In genomic region chr2:70685771-70686171, GRCh38 we compare ENCODE assay signal across 11 cellular contexts.
DNase-seq lines count a peak whose midpoint lies in the region; ATAC-seq and TF ChIP-seq lines count a peak whose summit lies in the region.
"Had no signal": no experiment of that assay in that cellular context is flagged by ENCODE, and none has a peak within 500 bp of the region (broad histone marks: within the 10 kb centered on the region; RNA-seq: fewer than 3 reads in every experiment).

No MANE protein-coding gene starts in this region.

- TF ChIP-seq CTCF in WERI-Rb-1 (IDR thresholded peaks at IDR 0.05; ENCODE audit: low read depth, low read length) (no peak), thyroid gland (IDR thresholded peaks at IDR 0.05) (no peak)

- H3K4me1 Mint-ChIP-seq in stimulated activated naive B cell treated with anti-CD40 and anti-IgM and Interleukin-4, amounts not matched to agents 10 μg/mL and 1 μg/mL and 100 μg/mL, for 72 hours = peaks cover 4 to 11% of the 10 kb centered on the region in 2 donors
- H3K4me1 Mint-ChIP-seq in T-cell = no peaks in the 10 kb centered on the region

- H3K9me3 ChIP-seq in WERI-Rb-1 (ENCODE audit: severe bottlenecking) (no peaks in the 10 kb centered on the region), thyroid gland (no peaks in the 10 kb centered on the region)
- H3K9me3 ChIP-seq: adrenal gland had no signal

- H3K4me1 ChIP-seq in thyroid gland = no peaks in the 10 kb centered on the region

- peaks cover 19 to 28% of the 10 kb centered on the region in 2 donors for H3K36me3 Mint-ChIP-seq in stimulated activated naive B cell treated with anti-CD40 and anti-IgM and Interleukin-4, amounts not matched to agents 10 μg/mL and 1 μg/mL and 100 μg/mL, for 72 hours
- H3K36me3 Mint-ChIP-seq in T-cell = no peaks in the 10 kb centered on the region

- CTCF ChIA-PET in T-cell (lab: Charles Lee) = no interaction called here

- H3K27me3 ChIP-seq in WERI-Rb-1 (ENCODE audit: insufficient read depth, low read depth, severe bottlenecking) = no peaks in the 10 kb centered on the region
- H3K27me3 ChIP-seq in thyroid gland = no peaks in the 10 kb centered on the region
- H3K27me3 ChIP-seq: adrenal gland had no signal

- H3K4me3 ChIP-seq in WERI-Rb-1 (ENCODE audit: low read depth, low read length) = no peak overlapping the region
- H3K4me3 ChIP-seq in thyroid gland (replicated peaks in 1 of 3) = no peak overlapping the region
- H3K4me3 ChIP-seq: adrenal gland had no signal

- H3K27me3 Mint-ChIP-seq in stimulated activated naive B cell treated with anti-CD40 and anti-IgM and Interleukin-4, amounts not matched to agents 10 μg/mL and 1 μg/mL and 100 μg/mL, for 72 hours = no peaks in the 10 kb centered on the region
- H3K27me3 Mint-ChIP-seq in T-cell = peaks cover 0 to 5% of the 10 kb centered on the region in 2 donors
- H3K27me3 Mint-ChIP-seq: stimulated activated memory B cell treated with anti-CD40 and anti-IgM and Interleukin-4, amounts not matched to agents 10 μg/mL and 1 μg/mL and 100 μg/mL, for 72 hours had no signal

- H3K4me3 Mint-ChIP-seq in stimulated activated naive B cell treated with anti-CD40 and anti-IgM and Interleukin-4, amounts not matched to agents 10 μg/mL and 1 μg/mL and 100 μg/mL, for 72 hours = no peak overlapping the region
- no peak overlapping the region for H3K4me3 Mint-ChIP-seq in T-cell
- H3K4me3 Mint-ChIP-seq: stimulated activated memory B cell treated with anti-CD40 and anti-IgM and Interleukin-4, amounts not matched to agents 10 μg/mL and 1 μg/mL and 100 μg/mL, for 72 hours had no signal

- DNase-seq in DMS79 (lab: John Stamatoyannopoulos, UW) = peak; percentile 16
- peak; percentile 36 for DNase-seq in NCI-H1436 treated with DMSO at 0.1 percent for 48 hours (lab: John Stamatoyannopoulos, UW)
- peak; percentile 89 for DNase-seq in WERI-Rb-1
- DNase-seq in occipital lobe (lab: John Stamatoyannopoulos, UW) = peak; percentile 69
- no peak for DNase-seq in thyroid gland
- no peak for DNase-seq in stimulated activated naive B cell treated with anti-CD40 and anti-IgM and Interleukin-4, amounts not matched to agents 10 μg/mL and 1 μg/mL and 100 μg/mL, for 72 hours
- no peak for DNase-seq in T-cell
- DNase-seq in HuH-7.5 (ENCODE audit: low spot score) = no peak
- DNase-seq: NCI-H2029 treated with DMSO at 0.1 percent for 48 hours had no signal

- intact Hi-C loops in thyroid gland (cut with DNase I) = no loop called here

- H3K36me3 ChIP-seq in WERI-Rb-1 (peaks cover 90% of the 10 kb centered on the region), thyroid gland (no peaks in the 10 kb centered on the region)
- H3K36me3 ChIP-seq: adrenal gland had no signal

- WGBS in thyroid gland, 2 donors = 79 to 83% methylated on average over 6 of the region's 6 CpGs

- no peak for ATAC-seq in stimulated activated naive B cell treated with anti-CD40 and anti-IgM and Interleukin-4, amounts not matched to agents 10 μg/mL and 1 μg/mL and 100 μg/mL, for 72 hours (replicated peaks)
- ATAC-seq in T-cell (replicated peaks in 1 of 4) = no peak
- ATAC-seq: stimulated activated memory B cell treated with anti-CD40 and anti-IgM and Interleukin-4, amounts not matched to agents 10 μg/mL and 1 μg/mL and 100 μg/mL, for 72 hours had no signal

- peak overlapping the region; percentile 66 for H3K27ac ChIP-seq in WERI-Rb-1
- H3K27ac ChIP-seq in thyroid gland = no peak overlapping the region
- H3K27ac ChIP-seq: adrenal gland had no signal

- no peak overlapping the region for H3K27ac Mint-ChIP-seq in stimulated activated naive B cell treated with anti-CD40 and anti-IgM and Interleukin-4, amounts not matched to agents 10 μg/mL and 1 μg/mL and 100 μg/mL, for 72 hours
- H3K27ac Mint-ChIP-seq in T-cell = no peak overlapping the region
- H3K27ac Mint-ChIP-seq: stimulated activated memory B cell treated with anti-CD40 and anti-IgM and Interleukin-4, amounts not matched to agents 10 μg/mL and 1 μg/mL and 100 μg/mL, for 72 hours had no signal

- POLR2A ChIA-PET in T-cell (lab: Charles Lee) = no interaction called here

- no peaks in the 10 kb centered on the region for H3K9me3 Mint-ChIP-seq in stimulated activated naive B cell treated with anti-CD40 and anti-IgM and Interleukin-4, amounts not matched to agents 10 μg/mL and 1 μg/mL and 100 μg/mL, for 72 hours
- H3K9me3 Mint-ChIP-seq in T-cell = no peaks in the 10 kb centered on the region
- H3K9me3 Mint-ChIP-seq: stimulated activated memory B cell treated with anti-CD40 and anti-IgM and Interleukin-4, amounts not matched to agents 10 μg/mL and 1 μg/mL and 100 μg/mL, for 72 hours had no signal

- no peak for TF ChIP-seq POLR2A in thyroid gland (IDR thresholded peaks at IDR 0.05)

Comparison
In these comparisons a context has a peak if more than half of its experiments do, and no peak if none do; other contexts are left out.
1. DNase-seq: peak in DMS79 (single experiment), NCI-H1436 treated with DMSO at 0.1 percent for 48 hours (single experiment), WERI-Rb-1 (single experiment) and occipital lobe (single experiment); none in thyroid gland (0 of 2), stimulated activated naive B cell treated with anti-CD40 and anti-IgM and Interleukin-4, amounts not matched to agents 10 μg/mL and 1 μg/mL and 100 μg/mL, for 72 hours (single experiment), T-cell (0 of 34) and HuH-7.5 (single experiment).